24 cellular contexts compared by ENCODE assay signal in the genomic region with DNA sequence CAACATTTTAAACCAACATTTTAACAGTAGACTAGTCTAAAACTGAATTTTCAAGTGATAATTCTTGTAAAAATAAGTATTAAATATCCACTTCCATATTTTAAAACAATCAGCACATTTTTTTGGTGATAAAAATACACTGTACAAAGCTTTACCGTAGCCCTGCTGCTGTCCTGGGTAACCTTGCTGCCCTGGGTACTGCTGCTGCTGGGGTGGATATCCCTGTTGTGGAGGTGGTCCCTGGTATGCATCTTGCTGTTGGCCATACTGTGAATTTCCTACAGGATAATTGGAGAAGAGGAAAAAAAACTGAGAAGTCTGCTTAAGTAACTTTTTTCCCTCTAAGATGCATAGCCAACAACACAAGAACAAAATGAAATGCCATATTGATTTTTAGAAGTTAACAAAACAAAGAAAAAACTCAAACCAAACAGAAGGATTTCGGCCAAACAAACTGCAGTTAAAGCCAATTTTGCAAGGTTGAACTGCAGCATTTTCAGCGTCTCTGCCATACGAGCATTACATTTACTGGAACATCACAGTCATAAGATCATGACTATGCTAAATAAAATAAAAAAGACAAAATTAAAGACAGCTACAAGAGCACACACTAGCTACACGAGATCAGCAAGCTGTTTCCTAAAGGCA.
"Had no signal": no experiment of that assay in that cellular context is flagged by ENCODE, and none has a peak within 500 bp of the region (broad histone marks: within the 10 kb centered on the region; RNA-seq: fewer than 3 reads in every experiment).

No MANE protein-coding gene starts in this region.

- H3K27ac ChIP-seq: ascending aorta, body of pancreas, KMS-11 had no signal

- H3K27me3 Mint-ChIP-seq: activated CD4-positive, alpha-beta memory T cell treated with anti-CD3 and anti-CD28 coated beads for 36 hours; activated CD4-positive, alpha-beta T cell treated with anti-CD3 and anti-CD28 coated beads, Interleukin-2, amount 10 ng/mL, durations not matched to agents 7 days and 5 days; T-helper 17 cell had no signal

- FAIRE-seq: bronchial epithelial cell had no signal

- ATAC-seq: body of pancreas, T-helper 17 cell had no signal

- H3K27me3 ChIP-seq: ascending aorta, body of pancreas had no signal

- H3K9me3 ChIP-seq: ascending aorta, body of pancreas had no signal

- DNase-seq: activated CD4-positive, alpha-beta memory T cell treated with anti-CD3 and anti-CD28 coated beads for 36 hours; activated CD4-positive, alpha-beta T cell treated with anti-CD3 and anti-CD28 coated beads, Interleukin-2, amount 10 ng/mL, durations not matched to agents 7 days and 5 days; activated CD4-positive, CD25-positive, alpha-beta regulatory T cell; activated CD8-positive, alpha-beta memory T cell treated with anti-CD3 and anti-CD28 coated beads for 24 hours; activated gamma-delta T cell treated with Interleukin-2 at 50 U/mL for 16 hours; activated naive CD4-positive, alpha-beta T cell treated with anti-CD3 and anti-CD28 coated beads, Interleukin-2, amount 50 U/mL, for 16 hours; activated T-cell treated with anti-CD3 and anti-CD28 coated beads, Interleukin-2, amount 50 U/mL, for 48 hours; body of pancreas; central memory CD4-positive, alpha-beta T cell; MM.1S; NCI-H1105 treated with DMSO at 0.1 percent for 48 hours; NCI-H146; NCI-H2029; NCI-H345; NCI-H510A; NCI-H526 treated with DMSO at 0.1 percent for 48 hours; NCI-H82; SIG-M5; T-helper 17 cell; T-helper 9 cell had no signal

- H3K4me3 Mint-ChIP-seq: activated CD4-positive, alpha-beta memory T cell treated with anti-CD3 and anti-CD28 coated beads for 36 hours; activated CD4-positive, alpha-beta T cell treated with anti-CD3 and anti-CD28 coated beads, Interleukin-2, amount 10 ng/mL, durations not matched to agents 7 days and 5 days; T-helper 17 cell had no signal

- H3K9ac ChIP-seq: KMS-11 had no signal

- H3K4me1 ChIP-seq: ascending aorta had no signal

- H3K4me2 ChIP-seq: KMS-11 had no signal

- H3K9me3 Mint-ChIP-seq: activated CD4-positive, alpha-beta memory T cell treated with anti-CD3 and anti-CD28 coated beads for 36 hours; activated CD4-positive, alpha-beta T cell treated with anti-CD3 and anti-CD28 coated beads, Interleukin-2, amount 10 ng/mL, durations not matched to agents 7 days and 5 days; activated T-helper 2 cell treated with anti-CD3 and anti-CD28 coated beads, Interferon-gamma antibody, Interleukin-2, Interleukin-4, amounts not matched to agents 10 μg/mL and 5 μg/mL and 100 μg/mL, durations not matched to agents 14 hours and 24 hours and 36 hours had no signal

- H3K27ac Mint-ChIP-seq: activated CD4-positive, alpha-beta memory T cell treated with anti-CD3 and anti-CD28 coated beads for 36 hours; activated CD4-positive, alpha-beta T cell treated with anti-CD3 and anti-CD28 coated beads, Interleukin-2, amount 10 ng/mL, durations not matched to agents 7 days and 5 days; activated T-helper 2 cell treated with anti-CD3 and anti-CD28 coated beads, Interferon-gamma antibody, Interleukin-2, Interleukin-4, amounts not matched to agents 10 μg/mL and 5 μg/mL and 100 μg/mL, durations not matched to agents 14 hours and 24 hours and 36 hours; T-helper 17 cell had no signal
